Comparison of ENCODE assay signal across 1 cellular context in genomic region chr2:240567872-240568677, GRCh38.
TF ChIP-seq lines count a peak whose summit lies in the region.

Gene RNPEPL1, plus strand, starts transcription at chr2:240568484. Its CDS starts 103 bp downstream, at chr2:240568587.

TF ChIP-seq in HepG2, 621 proteins besides CTCF, POLR2A, EP300 and RAD21 (continued from another document and continues in another):
- TF ChIP-seq HOMEZ (CRISPR knock-in tag; IDR thresholded peaks at IDR 0.05; ENCODE audit: low read depth) (no peak), SRSF4 (IDR thresholded peaks at IDR 0.05; ENCODE audit: low read depth, low read length, poor library complexity, severe bottlenecking) (no peak), ZNF160 (CRISPR knock-in tag; IDR thresholded peaks at IDR 0.05) (no peak), FUBP1 (CRISPR knock-in tag; IDR thresholded peaks at IDR 0.05; ENCODE audit: borderline replicate concordance) (no peak), PHF5A (CRISPR knock-in tag; IDR thresholded peaks at IDR 0.05; ENCODE audit: low read depth, unreplicated experiment) (no peak), ZMYM3 (CRISPR knock-in tag; IDR thresholded peaks at IDR 0.05) (no peak), SYNCRIP (IDR thresholded peaks at IDR 0.05; ENCODE audit: insufficient read depth, low read depth, low read length) (no peak), AKAP8 (CRISPR knock-in tag; IDR thresholded peaks at IDR 0.05) (0 out of 2 replicates have a peak, but pooled peaks have one; percentile 67), KDM5A (IDR thresholded peaks at IDR 0.05; ENCODE audit: borderline replicate concordance, low read length) (no peak), GFI1 (CRISPR knock-in tag; IDR thresholded peaks at IDR 0.05; ENCODE audit: borderline replicate concordance) (no peak), LCORL (IDR thresholded peaks at IDR 0.05) (no peak), LCORL (CRISPR knock-in tag; IDR thresholded peaks at IDR 0.05) (peak; percentile 36; the same call in 1 of the 2 replicates), TMF1 (CRISPR knock-in tag; IDR thresholded peaks at IDR 0.05; ENCODE audit: low read depth) (0 out of 2 replicates have a peak, but pooled peaks have one; percentile 15), SP140L (CRISPR knock-in tag; IDR thresholded peaks at IDR 0.05; ENCODE audit: borderline replicate concordance) (no peak), RXRB (CRISPR knock-in tag; IDR thresholded peaks at IDR 0.05; ENCODE audit: borderline replicate concordance) (peak; percentile 13; the same call in 1 of the 2 replicates), ZNF841 (CRISPR knock-in tag; IDR thresholded peaks at IDR 0.05; ENCODE audit: borderline replicate concordance) (no peak), DMAP1 (CRISPR knock-in tag; IDR thresholded peaks at IDR 0.05) (peak; percentile 68; the same call in 1 of the 2 replicates), KAT2B (IDR thresholded peaks at IDR 0.05; ENCODE audit: borderline replicate concordance, low read depth, low read length) (no peak), KLF12 (CRISPR knock-in tag; IDR thresholded peaks at IDR 0.05; ENCODE audit: borderline replicate concordance) (no peak), USF2 (IDR thresholded peaks at IDR 0.05; ENCODE audit: low read depth, low read length) (no peak), USF2 (CRISPR knock-in tag; IDR thresholded peaks at IDR 0.05; ENCODE audit: borderline replicate concordance) (no peak), MIXL1 (CRISPR knock-in tag; IDR thresholded peaks at IDR 0.05) (no peak), ZNF766 (CRISPR knock-in tag; IDR thresholded peaks at IDR 0.05; ENCODE audit: borderline replicate concordance) (no peak), SNAI1 (CRISPR knock-in tag; IDR thresholded peaks at IDR 0.05; ENCODE audit: borderline replicate concordance) (no peak), NFIC (IDR thresholded peaks at IDR 0.05; ENCODE audit: low read length) (no peak), ZFP1 (CRISPR knock-in tag; IDR thresholded peaks at IDR 0.05) (no peak), KAT7 (CRISPR knock-in tag; IDR thresholded peaks at IDR 0.05; ENCODE audit: borderline replicate concordance) (no peak), SIX4 (CRISPR knock-in tag; IDR thresholded peaks at IDR 0.05) (no peak), HIC2 (CRISPR knock-in tag; IDR thresholded peaks at IDR 0.05; ENCODE audit: low read depth) (no peak), SKI (IDR thresholded peaks at IDR 0.05; ENCODE audit: partially characterized antibody) (no peak), ZSCAN20 (CRISPR knock-in tag; IDR thresholded peaks at IDR 0.05; ENCODE audit: borderline replicate concordance) (no peak)
- TF ChIP-seq, protein P1, sequence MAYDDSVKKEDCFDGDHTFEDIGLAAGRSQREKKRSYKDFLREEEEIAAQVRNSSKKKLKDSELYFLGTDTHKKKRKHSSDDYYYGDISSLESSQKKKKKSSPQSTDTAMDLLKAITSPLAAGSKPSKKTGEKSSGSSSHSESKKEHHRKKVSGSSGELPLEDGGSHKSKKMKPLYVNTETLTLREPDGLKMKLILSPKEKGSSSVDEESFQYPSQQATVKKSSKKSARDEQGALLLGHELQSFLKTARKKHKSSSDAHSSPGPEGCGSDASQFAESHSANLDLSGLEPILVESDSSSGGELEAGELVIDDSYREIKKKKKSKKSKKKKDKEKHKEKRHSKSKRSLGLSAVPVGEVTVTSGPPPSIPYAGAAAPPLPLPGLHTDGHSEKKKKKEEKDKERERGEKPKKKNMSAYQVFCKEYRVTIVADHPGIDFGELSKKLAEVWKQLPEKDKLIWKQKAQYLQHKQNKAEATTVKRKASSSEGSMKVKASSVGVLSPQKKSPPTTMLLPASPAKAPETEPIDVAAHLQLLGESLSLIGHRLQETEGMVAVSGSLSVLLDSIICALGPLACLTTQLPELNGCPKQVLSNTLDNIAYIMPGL (CRISPR knock-in tag; IDR thresholded peaks at IDR 0.05; ENCODE audit: borderline replicate concordance in 1 of 2, low read depth in 1 of 2) = peak in 1 of 2 experiments; percentile 28; a peak in 1 of 4 replicates
- TF ChIP-seq, protein P2, sequence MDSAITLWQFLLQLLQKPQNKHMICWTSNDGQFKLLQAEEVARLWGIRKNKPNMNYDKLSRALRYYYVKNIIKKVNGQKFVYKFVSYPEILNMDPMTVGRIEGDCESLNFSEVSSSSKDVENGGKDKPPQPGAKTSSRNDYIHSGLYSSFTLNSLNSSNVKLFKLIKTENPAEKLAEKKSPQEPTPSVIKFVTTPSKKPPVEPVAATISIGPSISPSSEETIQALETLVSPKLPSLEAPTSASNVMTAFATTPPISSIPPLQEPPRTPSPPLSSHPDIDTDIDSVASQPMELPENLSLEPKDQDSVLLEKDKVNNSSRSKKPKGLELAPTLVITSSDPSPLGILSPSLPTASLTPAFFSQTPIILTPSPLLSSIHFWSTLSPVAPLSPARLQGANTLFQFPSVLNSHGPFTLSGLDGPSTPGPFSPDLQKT (CRISPR knock-in tag; IDR thresholded peaks at IDR 0.05; ENCODE audit: borderline replicate concordance) = no peak
- TF ChIP-seq, protein P3, sequence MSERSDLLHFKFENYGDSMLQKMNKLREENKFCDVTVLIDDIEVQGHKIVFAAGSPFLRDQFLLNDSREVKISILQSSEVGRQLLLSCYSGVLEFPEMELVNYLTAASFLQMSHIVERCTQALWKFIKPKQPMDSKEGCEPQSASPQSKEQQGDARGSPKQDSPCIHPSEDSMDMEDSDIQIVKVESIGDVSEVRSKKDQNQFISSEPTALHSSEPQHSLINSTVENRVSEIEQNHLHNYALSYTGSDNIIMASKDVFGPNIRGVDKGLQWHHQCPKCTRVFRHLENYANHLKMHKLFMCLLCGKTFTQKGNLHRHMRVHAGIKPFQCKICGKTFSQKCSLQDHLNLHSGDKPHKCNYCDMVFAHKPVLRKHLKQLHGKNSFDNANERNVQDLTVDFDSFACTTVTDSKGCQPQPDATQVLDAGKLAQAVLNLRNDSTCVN (CRISPR knock-in tag; IDR thresholded peaks at IDR 0.05; ENCODE audit: borderline replicate concordance) = 0 out of 2 replicates have a peak, but pooled peaks have one; percentile 38
- TF ChIP-seq, protein P4, sequence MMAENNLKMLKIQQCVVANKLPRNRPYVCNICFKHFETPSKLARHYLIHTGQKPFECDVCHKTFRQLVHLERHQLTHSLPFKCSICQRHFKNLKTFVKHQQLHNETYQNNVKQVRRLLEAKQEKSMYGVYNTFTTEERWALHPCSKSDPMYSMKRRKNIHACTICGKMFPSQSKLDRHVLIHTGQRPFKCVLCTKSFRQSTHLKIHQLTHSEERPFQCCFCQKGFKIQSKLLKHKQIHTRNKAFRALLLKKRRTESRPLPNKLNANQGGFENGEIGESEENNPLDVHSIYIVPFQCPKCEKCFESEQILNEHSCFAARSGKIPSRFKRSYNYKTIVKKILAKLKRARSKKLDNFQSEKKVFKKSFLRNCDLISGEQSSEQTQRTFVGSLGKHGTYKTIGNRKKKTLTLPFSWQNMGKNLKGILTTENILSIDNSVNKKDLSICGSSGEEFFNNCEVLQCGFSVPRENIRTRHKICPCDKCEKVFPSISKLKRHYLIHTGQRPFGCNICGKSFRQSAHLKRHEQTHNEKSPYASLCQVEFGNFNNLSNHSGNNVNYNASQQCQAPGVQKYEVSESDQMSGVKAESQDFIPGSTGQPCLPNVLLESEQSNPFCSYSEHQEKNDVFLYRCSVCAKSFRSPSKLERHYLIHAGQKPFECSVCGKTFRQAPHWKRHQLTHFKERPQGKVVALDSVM (CRISPR knock-in tag; IDR thresholded peaks at IDR 0.05) = no peak
- TF ChIP-seq, protein P5, sequence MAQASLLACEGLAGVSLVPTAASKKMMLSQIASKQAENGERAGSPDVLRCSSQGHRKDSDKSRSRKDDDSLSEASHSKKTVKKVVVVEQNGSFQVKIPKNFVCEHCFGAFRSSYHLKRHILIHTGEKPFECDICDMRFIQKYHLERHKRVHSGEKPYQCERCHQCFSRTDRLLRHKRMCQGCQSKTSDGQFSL (CRISPR knock-in tag; IDR thresholded peaks at IDR 0.05) = no peak
- TF ChIP-seq, protein P6, sequence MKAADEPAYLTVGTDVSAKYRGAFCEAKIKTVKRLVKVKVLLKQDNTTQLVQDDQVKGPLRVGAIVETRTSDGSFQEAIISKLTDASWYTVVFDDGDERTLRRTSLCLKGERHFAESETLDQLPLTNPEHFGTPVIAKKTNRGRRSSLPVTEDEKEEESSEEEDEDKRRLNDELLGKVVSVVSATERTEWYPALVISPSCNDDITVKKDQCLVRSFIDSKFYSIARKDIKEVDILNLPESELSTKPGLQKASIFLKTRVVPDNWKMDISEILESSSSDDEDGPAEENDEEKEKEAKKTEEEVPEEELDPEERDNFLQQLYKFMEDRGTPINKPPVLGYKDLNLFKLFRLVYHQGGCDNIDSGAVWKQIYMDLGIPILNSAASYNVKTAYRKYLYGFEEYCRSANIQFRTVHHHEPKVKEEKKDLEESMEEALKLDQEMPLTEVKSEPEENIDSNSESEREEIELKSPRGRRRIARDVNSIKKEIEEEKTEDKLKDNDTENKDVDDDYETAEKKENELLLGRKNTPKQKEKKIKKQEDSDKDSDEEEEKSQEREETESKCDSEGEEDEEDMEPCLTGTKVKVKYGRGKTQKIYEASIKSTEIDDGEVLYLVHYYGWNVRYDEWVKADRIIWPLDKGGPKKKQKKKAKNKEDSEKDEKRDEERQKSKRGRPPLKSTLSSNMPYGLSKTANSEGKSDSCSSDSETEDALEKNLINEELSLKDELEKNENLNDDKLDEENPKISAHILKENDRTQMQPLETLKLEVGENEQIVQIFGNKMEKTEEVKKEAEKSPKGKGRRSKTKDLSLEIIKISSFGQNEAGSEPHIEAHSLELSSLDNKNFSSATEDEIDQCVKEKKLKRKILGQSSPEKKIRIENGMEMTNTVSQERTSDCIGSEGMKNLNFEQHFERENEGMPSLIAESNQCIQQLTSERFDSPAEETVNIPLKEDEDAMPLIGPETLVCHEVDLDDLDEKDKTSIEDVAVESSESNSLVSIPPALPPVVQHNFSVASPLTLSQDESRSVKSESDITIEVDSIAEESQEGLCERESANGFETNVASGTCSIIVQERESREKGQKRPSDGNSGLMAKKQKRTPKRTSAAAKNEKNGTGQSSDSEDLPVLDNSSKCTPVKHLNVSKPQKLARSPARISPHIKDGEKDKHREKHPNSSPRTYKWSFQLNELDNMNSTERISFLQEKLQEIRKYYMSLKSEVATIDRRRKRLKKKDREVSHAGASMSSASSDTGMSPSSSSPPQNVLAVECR (CRISPR knock-in tag; IDR thresholded peaks at IDR 0.05; ENCODE audit: borderline replicate concordance) = peak; percentile 70
- TF ChIP-seq, protein P7, sequence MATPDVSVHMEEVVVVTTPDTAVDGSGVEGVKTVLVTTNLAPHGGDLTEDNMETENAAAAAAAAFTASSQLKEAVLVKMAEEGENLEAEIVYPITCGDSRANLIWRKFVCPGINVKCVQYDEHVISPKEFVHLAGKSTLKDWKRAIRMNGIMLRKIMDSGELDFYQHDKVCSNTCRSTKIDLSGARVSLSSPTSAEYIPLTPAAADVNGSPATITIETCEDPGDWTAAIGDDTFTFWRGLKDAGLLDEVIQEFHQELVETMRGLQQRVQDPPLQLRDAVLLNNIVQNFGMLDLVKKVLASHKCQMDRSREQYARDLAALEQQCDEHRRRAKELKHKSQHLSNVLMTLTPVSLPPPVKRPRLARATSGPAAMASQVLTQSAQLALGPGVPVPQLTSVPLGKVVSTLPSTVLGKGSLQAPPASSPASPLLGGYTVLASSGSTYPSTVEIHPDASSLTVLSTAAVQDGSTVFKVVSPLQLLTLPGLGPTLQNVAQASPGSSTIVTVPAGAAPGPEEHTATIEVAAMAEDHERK (CRISPR knock-in tag; IDR thresholded peaks at IDR 0.05; ENCODE audit: low read depth) = no peak
